13 cellular contexts compared by ENCODE assay signal in genomic region chr9:75775173-75775572, GRCh38.
"Had no signal": no experiment of that assay in that cellular context is flagged by ENCODE, and none has a peak within 500 bp of the region (broad histone marks: within the 10 kb centered on the region; RNA-seq: fewer than 3 reads in every experiment).

No MANE protein-coding gene starts in this region.

- H3K9me3 ChIP-seq: gastrocnemius medialis, uterus had no signal

- H3K4me3 ChIP-seq: esophagus muscularis mucosa, gastrocnemius medialis, smooth muscle cell, uterus had no signal

- ATAC-seq: effector memory CD8-positive, alpha-beta T cell; gastrocnemius medialis; naive thymus-derived CD4-positive, alpha-beta T cell had no signal

- H3K27ac ChIP-seq: epithelial cell of prostate, esophagus muscularis mucosa, gastrocnemius medialis, parathyroid adenoma, uterus had no signal

- H3K27me3 ChIP-seq: esophagus muscularis mucosa, gastrocnemius medialis, uterus had no signal

- H3K4me1 ChIP-seq: esophagus muscularis mucosa, gastrocnemius medialis, parathyroid adenoma, uterus had no signal

- H3K36me3 ChIP-seq: esophagus muscularis mucosa, gastrocnemius medialis, uterus had no signal

- DNase-seq: effector memory CD8-positive, alpha-beta T cell; gastrocnemius medialis; immature natural killer cell; mesendoderm; naive thymus-derived CD4-positive, alpha-beta T cell; nephron progenitor cell; stimulated activated CD4-positive, alpha-beta T cell treated with anti-CD3 and anti-CD28 coated beads, Interleukin-2, amount 100 ng/mL, for 48 hours; stimulated activated naive CD4-positive, alpha-beta T cell treated with Interleukin-2 at 50 U/mL for 16 hours; uterus had no signal
